Comparison of ENCODE assay signal across 13 cellular contexts in the genomic region with DNA sequence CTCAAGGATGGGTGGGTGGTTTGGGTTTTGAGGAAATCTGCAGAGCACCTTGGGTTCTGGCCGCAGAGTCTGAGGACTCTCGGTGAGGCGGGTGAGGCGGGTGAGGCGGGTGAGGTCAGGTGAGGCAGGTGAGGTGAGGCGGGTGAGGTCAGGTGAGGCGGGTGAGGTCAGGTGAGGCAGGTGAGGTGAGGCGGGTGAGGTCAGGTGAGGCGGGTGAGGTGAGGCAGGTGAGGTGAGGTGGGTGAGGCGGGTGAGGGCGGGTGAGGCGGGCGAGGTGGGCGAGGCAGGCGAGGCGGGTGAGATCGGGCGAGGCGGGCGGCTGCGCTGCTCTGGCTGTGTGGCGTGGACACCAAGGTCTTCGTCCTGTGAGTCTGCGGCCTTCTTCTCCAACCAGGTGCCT. TPM values are rescaled to one million over a fixed set of nuclear protein-coding genes. Genes with fewer than 3 reads are reported as not detected.
"Had no signal": no experiment of that assay in that cellular context is flagged by ENCODE, and none has a peak within 500 bp of the region (broad histone marks: within the 10 kb centered on the region; RNA-seq: fewer than 3 reads in every experiment).

No MANE protein-coding gene starts in this region.

- H3K27ac ChIP-seq: coronary artery, right atrium auricular region, SK-N-MC, WERI-Rb-1 had no signal

- H3K9me3 Mint-ChIP-seq: activated naive CD8-positive, alpha-beta T cell treated with anti-CD3 and anti-CD28 coated beads, Interleukin-2, amount 10 ng/mL, durations not matched to agents 7 days and 5 days; activated T-cell treated with anti-CD3 and anti-CD28 coated beads, Interleukin-2, amount 50 U/mL, for 24 hours had no signal

- H3K4me3 ChIP-seq: coronary artery, right atrium auricular region, SK-N-MC, smooth muscle cell had no signal

- H3K27me3 ChIP-seq: right atrium auricular region had no signal

- H3K4me2 ChIP-seq: smooth muscle cell had no signal

- FAIRE-seq: astrocyte had no signal

- H3K9me3 ChIP-seq: right atrium auricular region had no signal

- H3K27ac Mint-ChIP-seq: activated naive CD8-positive, alpha-beta T cell treated with anti-CD3 and anti-CD28 coated beads, Interleukin-2, amount 10 ng/mL, durations not matched to agents 7 days and 5 days; activated T-cell treated with anti-CD3 and anti-CD28 coated beads, Interleukin-2, amount 50 U/mL, for 24 hours had no signal

- DNase-seq: activated CD4-positive, alpha-beta T cell treated with anti-CD3 and anti-CD28 coated beads for 48 hours; activated effector memory CD4-positive, alpha-beta T cell treated with anti-CD3 and anti-CD28 coated beads, Interleukin-2, amount 50 U/mL, for 16 hours; activated naive CD8-positive, alpha-beta T cell treated with anti-CD3 and anti-CD28 coated beads, Interleukin-2, amount 10 ng/mL, durations not matched to agents 7 days and 5 days; activated T-cell treated with anti-CD3 and anti-CD28 coated beads, Interleukin-2, amount 50 U/mL, for 24 hours; effector memory CD4-positive, alpha-beta T cell; T-helper 1 cell; trophoblast cell; WERI-Rb-1 had no signal

- H3K4me3 Mint-ChIP-seq: activated naive CD8-positive, alpha-beta T cell treated with anti-CD3 and anti-CD28 coated beads, Interleukin-2, amount 10 ng/mL, durations not matched to agents 7 days and 5 days; activated T-cell treated with anti-CD3 and anti-CD28 coated beads, Interleukin-2, amount 50 U/mL, for 24 hours had no signal

- H3K27me3 Mint-ChIP-seq: activated naive CD8-positive, alpha-beta T cell treated with anti-CD3 and anti-CD28 coated beads, Interleukin-2, amount 10 ng/mL, durations not matched to agents 7 days and 5 days; activated T-cell treated with anti-CD3 and anti-CD28 coated beads, Interleukin-2, amount 50 U/mL, for 24 hours had no signal

RNA-seq across cellular contexts. Expression of a gene that starts 39.2 kb away (rescaled TPM):
- total RNA-seq: right atrium auricular region had no signal
